ENCODE assay signal across 8 cellular contexts in genomic region chr19:18160792-18161690, GRCh38. TPM values are rescaled to one million over a fixed set of nuclear protein-coding genes. Genes with fewer than 3 reads are reported as not detected.
DNase-seq lines count a peak whose midpoint lies in the region; ATAC-seq, FAIRE-seq and TF ChIP-seq lines count a peak whose summit lies in the region.

No MANE protein-coding gene starts in this region.

- TF ChIP-seq CTCF in MM.1S (IDR thresholded peaks at IDR 0.05; ENCODE audit: low read length) (peak; percentile 14; the same call in 1 of the 2 replicates), choroid plexus epithelial cell (conservative IDR thresholded peaks at IDR 0.05; ENCODE audit: low read depth, low read length) (peak; percentile 40), HepG2 (CRISPR knock-in tag; IDR thresholded peaks at IDR 0.05) (peak; percentile 59)

- 75% methylated on average over 10 of the region's 79 CpGs for WGBS in HepG2 (ENCODE audit: low lambda C conversion rate)

- in situ Hi-C loops in HepG2 (cut with HindIII; ENCODE audit: extremely low pct_ligation_motif_present, low pct_unique_long_range_greater_than_20kb), result no loop called here

- H3K36me3 ChIP-seq in MM.1S (replicated peaks; ENCODE audit: insufficient read depth, low read length) (no peaks in the 10 kb centered on the region), HepG2 (replicated peaks in 1 of 2; ENCODE audit: control insufficient read depth in 1 of 2, insufficient read depth in 2 of 2, low read length in 2 of 2) (peaks cover 22 to 35% of the 10 kb centered on the region in 2 experiments)

- H3K4me1 ChIP-seq in MM.1S (ENCODE audit: low read length) (peaks cover 4% of the 10 kb centered on the region), HepG2 (ENCODE audit: insufficient read depth, low read length) (peaks cover 28% of the 10 kb centered on the region)

- ATAC-seq in GM21576 (IDR thresholded peaks at IDR 0.05; ENCODE audit: unreplicated experiment), result peak; percentile 72
- peak; percentile 88 for ATAC-seq in HepG2
- ATAC-seq in GM21367 (IDR thresholded peaks at IDR 0.05; ENCODE audit: unreplicated experiment), result no peak

- peak; percentile 63 for TF ChIP-seq RAD21 in HepG2 (CRISPR knock-in tag; IDR thresholded peaks at IDR 0.05)

- H3K79me2 ChIP-seq in MM.1S (ENCODE audit: low read length), result no peaks in the 10 kb centered on the region
- H3K79me2 ChIP-seq in HepG2 (ENCODE audit: insufficient read depth, low read length), result peaks cover 5% of the 10 kb centered on the region

- BruUV-seq in HepG2 (replicated peaks; lab: Mats Ljungman, UMichigan), result no TSS peak

- H3K9me2 ChIP-seq in MM.1S (replicated peaks; ENCODE audit: insufficient read depth, low read length), result no peaks in the 10 kb centered on the region

- H3K9me3 ChIP-seq in MM.1S (replicated peaks; ENCODE audit: insufficient read depth, low read length) (no peaks in the 10 kb centered on the region), HepG2 (ENCODE audit: low read length) (no peaks in the 10 kb centered on the region)

- H3F3A ChIP-seq in MM.1S (ENCODE audit: insufficient read depth, low read length), result peaks cover 5% of the 10 kb centered on the region; the same call in 1 of the 2 replicates

- no peak overlapping the region for H3K27ac ChIP-seq in MM.1S (ENCODE audit: low read length)
- no peak overlapping the region for H3K27ac ChIP-seq in HepG2 (ENCODE audit: extremely low read length, insufficient read depth, low read length)

- H4K20me1 ChIP-seq in MM.1S (ENCODE audit: insufficient read depth, low read length), result no peaks in the 10 kb centered on the region
- H4K20me1 ChIP-seq in HepG2 (ENCODE audit: insufficient read depth, low read length), result 0 out of 2 replicates have a peak, but pooled peaks cover 9% of the 10 kb centered on the region

- no peak for FAIRE-seq in HepG2 (lab: Jason Lieb, UNC)

- H3K27me3 ChIP-seq in MM.1S (replicated peaks; ENCODE audit: insufficient read depth, low read length) (no peaks in the 10 kb centered on the region), HepG2 (ENCODE audit: control insufficient read depth in 1 of 2, insufficient read depth in 2 of 2, low read length in 2 of 2) (no peaks in the 10 kb centered on the region)

- peak overlapping the region; percentile 69 for H3K4me2 ChIP-seq in MM.1S (ENCODE audit: low read depth, low read length)
- 0 out of 2 replicates have a peak overlapping the region, but pooled peaks have one; percentile 18 for H3K4me2 ChIP-seq in HepG2 (ENCODE audit: low read depth, low read length)

- DNase-seq in EL (peak; percentile 67), MM.1S (peak; percentile 70), choroid plexus epithelial cell (ENCODE audit: low read depth) (peak; percentile 53), HepG2 (ENCODE audit: low spot score) (peak; percentile 43)
- peak; percentile 76 for DNase-seq in activated CD4-positive, alpha-beta T cell treated with anti-CD3 and anti-CD28 coated beads for 1 hour
- DNase-seq in stimulated activated CD4-positive, alpha-beta T cell treated with anti-CD3 and anti-CD28 coated beads, TNF-alpha, amount 100 ng/mL, for 1 hour (ENCODE audit: low read depth in 3 of 3, low spot score in 1 of 3), result peak; percentile 47 to 86 (median 79)

- H3K4me3 ChIP-seq in MM.1S (ENCODE audit: low read length) (peak overlapping the region; percentile 40; the same call in 1 of the 2 replicates), choroid plexus epithelial cell (ENCODE audit: low read depth, low read length) (peak overlapping the region; percentile 43), HepG2 (replicated peaks in 1 of 3; ENCODE audit: insufficient read depth in 1 of 3, low read depth in 2 of 3, low read length in 3 of 3) (no peak overlapping the region; a peak in 1 of 6 replicates)

- POLR2A ChIA-PET in HepG2 (lab: Yijun Ruan, JAX), result interaction anchor here (1.2 to 1.6 kb wide), 2 partner anchors 9 to 52 kb away, joined by 3 to 6 read pairs; partner anchors contain the start of gene PIK3R2

- CTCF ChIA-PET in HepG2 (lab: Yijun Ruan, JAX; ENCODE audit: low intra/inter-chr PET ratio, low total read pairs), result interaction anchor here (0.7 to 1.5 kb wide), 3 partner anchors 8 to 91 kb away, joined by 3 to 12 read pairs (median 5); partner anchors contain the start of gene PIK3R2

- intact Hi-C loops in HepG2 (cut with micrococcal nuclease; ENCODE audit: unreplicated experiment), result no loop called here

- peak overlapping the region; percentile 61 for H3K9ac ChIP-seq in MM.1S (ENCODE audit: low read length)
- H3K9ac ChIP-seq in HepG2 (ENCODE audit: insufficient read depth, low read depth, low read length), result peak overlapping the region; percentile 49

- TF ChIP-seq EP300 in HepG2 (IDR thresholded peaks at IDR 0.05; ENCODE audit: low read depth in 2 of 2, low read length in 2 of 2) (no peak), HepG2 (CRISPR knock-in tag; IDR thresholded peaks at IDR 0.05; ENCODE audit: borderline replicate concordance) (no peak)

- H2AFZ ChIP-seq in MM.1S (ENCODE audit: low read length), result peak overlapping the region; percentile 61; the same call in 1 of the 2 replicates
- H2AFZ ChIP-seq in HepG2 (ENCODE audit: low read length), result no peak overlapping the region

- TF ChIP-seq POLR2A in HepG2 (IDR thresholded peaks at IDR 0.05; ENCODE audit: insufficient read depth in 1 of 2, low read depth in 2 of 2, low read length in 2 of 2), result 0 out of 4 replicates have a peak, but pooled peaks of 1 of the 2 experiments have one; percentile 24

RNA-seq across cellular contexts. Expression of gene PIK3R2, which starts 8.1 kb away (rescaled TPM):
- 15.8 and 25.3 TPM in 2 replicates for total RNA-seq in HepG2 (2016; rRNA removed; fragmentation: Illumina TruSeq; extraction: Trizol)
- 13.7 and 16.1 TPM in 2 replicates for total RNA-seq in HepG2 (2016; cell fraction: cytosol; rRNA removed; fragmentation: Illumina TruSeq; extraction: Trizol; ENCODE audit: low read depth)
- total RNA-seq in HepG2 (2016; cell fraction: insoluble cytoplasmic fraction; rRNA removed; fragmentation: Illumina TruSeq; extraction: Trizol), result 12.5 and 18.3 TPM in 2 replicates
- 33.3 and 40.2 TPM in 2 replicates for total RNA-seq in HepG2 (2016; cell fraction: membrane; rRNA removed; fragmentation: Illumina TruSeq; extraction: Trizol)
- total RNA-seq in HepG2 (2016; cell fraction: nucleus; rRNA removed; fragmentation: Illumina TruSeq; extraction: Trizol), result 14.5 and 18.4 TPM in 2 replicates
- polyA plus RNA-seq in HepG2 (2011; rRNA removed), result 18.6 and 27.2 TPM in 2 replicates
- polyA plus RNA-seq in HepG2 (2011; cell fraction: cytosol; rRNA removed), result 17.0 and 21.2 TPM in 2 replicates
- polyA plus RNA-seq in HepG2 (2011; cell fraction: nucleus; rRNA removed), result 35.7 and 42.1 TPM in 2 replicates
- 39.2 and 39.3 TPM in 2 replicates for polyA plus RNA-seq in HepG2 (2012)
- polyA plus RNA-seq in HepG2 (2016; cell fraction: cytosol; fragmentation: Illumina TruSeq; extraction: Trizol; ENCODE audit: low read depth), result 8.4 and 11.9 TPM in 2 replicates
- polyA plus RNA-seq in HepG2 (2016; cell fraction: insoluble cytoplasmic fraction; fragmentation: Illumina TruSeq; extraction: Trizol; ENCODE audit: low read depth), result 30.5 and 42.6 TPM in 2 replicates
- 46.8 and 48.0 TPM in 2 replicates for polyA plus RNA-seq in HepG2 (2016; cell fraction: membrane; fragmentation: Illumina TruSeq; extraction: Trizol; ENCODE audit: low read depth)
- 60.8 and 65.6 TPM in 2 replicates for polyA plus RNA-seq in HepG2 (2016; cell fraction: nucleus; fragmentation: Illumina TruSeq; extraction: Trizol; ENCODE audit: insufficient read depth, low read depth)
- polyA minus RNA-seq in HepG2 (2011; rRNA and poly(A)+ RNA removed; ENCODE audit: low replicate concordance), result 18.1 and 22.4 TPM in 2 replicates
- 12.0 and 21.3 TPM in 2 replicates for polyA minus RNA-seq in HepG2 (2011; cell fraction: cytosol; rRNA and poly(A)+ RNA removed)
- 12.7 and 19.6 TPM in 2 replicates for polyA minus RNA-seq in HepG2 (2011; cell fraction: nucleus; rRNA and poly(A)+ RNA removed)

RNA-seq across cellular contexts. Expression of gene IFI30, which starts 12.6 kb away (rescaled TPM):
- 41.2 and 79.4 TPM in 2 replicates for total RNA-seq in HepG2 (2016; rRNA removed; fragmentation: Illumina TruSeq; extraction: Trizol)
- total RNA-seq in HepG2 (2016; cell fraction: cytosol; rRNA removed; fragmentation: Illumina TruSeq; extraction: Trizol; ENCODE audit: low read depth), result 49.8 and 56.5 TPM in 2 replicates
- 39.1 and 76.9 TPM in 2 replicates for total RNA-seq in HepG2 (2016; cell fraction: insoluble cytoplasmic fraction; rRNA removed; fragmentation: Illumina TruSeq; extraction: Trizol)
- total RNA-seq in HepG2 (2016; cell fraction: membrane; rRNA removed; fragmentation: Illumina TruSeq; extraction: Trizol), result 32.9 and 35.3 TPM in 2 replicates
- 62.2 and 72.4 TPM in 2 replicates for total RNA-seq in HepG2 (2016; cell fraction: nucleus; rRNA removed; fragmentation: Illumina TruSeq; extraction: Trizol)
- 24.7 and 25.0 TPM in 2 replicates for polyA plus RNA-seq in HepG2 (2011; rRNA removed)
- polyA plus RNA-seq in HepG2 (2011; cell fraction: cytosol; rRNA removed), result 33.2 and 51.0 TPM in 2 replicates
- 13.2 and 16.2 TPM in 2 replicates for polyA plus RNA-seq in HepG2 (2011; cell fraction: nucleus; rRNA removed)
- polyA plus RNA-seq in HepG2 (2012), result 13.8 and 14.8 TPM in 2 replicates
- polyA plus RNA-seq in HepG2 (2016; cell fraction: cytosol; fragmentation: Illumina TruSeq; extraction: Trizol; ENCODE audit: low read depth), result 68.0 and 80.0 TPM in 2 replicates
- 46.2 and 52.2 TPM in 2 replicates for polyA plus RNA-seq in HepG2 (2016; cell fraction: insoluble cytoplasmic fraction; fragmentation: Illumina TruSeq; extraction: Trizol; ENCODE audit: low read depth)
- polyA plus RNA-seq in HepG2 (2016; cell fraction: membrane; fragmentation: Illumina TruSeq; extraction: Trizol; ENCODE audit: low read depth), result 28.9 and 31.1 TPM in 2 replicates
- 133 TPM in 2 replicates for polyA plus RNA-seq in HepG2 (2016; cell fraction: nucleus; fragmentation: Illumina TruSeq; extraction: Trizol; ENCODE audit: insufficient read depth, low read depth)
- 49.7 and 255 TPM in 2 replicates for polyA minus RNA-seq in HepG2 (2011; rRNA and poly(A)+ RNA removed; ENCODE audit: low replicate concordance)
- polyA minus RNA-seq in HepG2 (2011; cell fraction: cytosol; rRNA and poly(A)+ RNA removed), result 11.2 and 23.9 TPM in 2 replicates
- polyA minus RNA-seq in HepG2 (2011; cell fraction: nucleus; rRNA and poly(A)+ RNA removed), result 3.7 and 4.4 TPM in 2 replicates

RNA-seq across cellular contexts. Expression of gene MPV17L2, which starts 32.0 kb away (rescaled TPM):
- 13.0 and 16.7 TPM in 2 replicates for total RNA-seq in HepG2 (2016; rRNA removed; fragmentation: Illumina TruSeq; extraction: Trizol)
- total RNA-seq in HepG2 (2016; cell fraction: cytosol; rRNA removed; fragmentation: Illumina TruSeq; extraction: Trizol; ENCODE audit: low read depth), result 5.8 and 6.2 TPM in 2 replicates
- total RNA-seq in HepG2 (2016; cell fraction: insoluble cytoplasmic fraction; rRNA removed; fragmentation: Illumina TruSeq; extraction: Trizol), result 13.4 and 17.8 TPM in 2 replicates
- 8.3 and 11.1 TPM in 2 replicates for total RNA-seq in HepG2 (2016; cell fraction: membrane; rRNA removed; fragmentation: Illumina TruSeq; extraction: Trizol)
- 9.2 and 11.2 TPM in 2 replicates for total RNA-seq in HepG2 (2016; cell fraction: nucleus; rRNA removed; fragmentation: Illumina TruSeq; extraction: Trizol)
- polyA plus RNA-seq in HepG2 (2011; rRNA removed), result 12.4 and 13.6 TPM in 2 replicates
- 8.7 and 13.2 TPM in 2 replicates for polyA plus RNA-seq in HepG2 (2011; cell fraction: cytosol; rRNA removed)
- 5.8 and 6.4 TPM in 2 replicates for polyA plus RNA-seq in HepG2 (2011; cell fraction: nucleus; rRNA removed)
- polyA plus RNA-seq in HepG2 (2012), result 6.0 and 9.4 TPM in 2 replicates
- 7.8 and 8.4 TPM in 2 replicates for polyA plus RNA-seq in HepG2 (2016; cell fraction: cytosol; fragmentation: Illumina TruSeq; extraction: Trizol; ENCODE audit: low read depth)
- 21.7 TPM in 2 replicates for polyA plus RNA-seq in HepG2 (2016; cell fraction: insoluble cytoplasmic fraction; fragmentation: Illumina TruSeq; extraction: Trizol; ENCODE audit: low read depth)
- 9.2 and 11.9 TPM in 2 replicates for polyA plus RNA-seq in HepG2 (2016; cell fraction: membrane; fragmentation: Illumina TruSeq; extraction: Trizol; ENCODE audit: low read depth)
- 27.8 and 29.4 TPM in 2 replicates for polyA plus RNA-seq in HepG2 (2016; cell fraction: nucleus; fragmentation: Illumina TruSeq; extraction: Trizol; ENCODE audit: insufficient read depth, low read depth)
- 22.3 and 69.9 TPM in 2 replicates for polyA minus RNA-seq in HepG2 (2011; rRNA and poly(A)+ RNA removed; ENCODE audit: low replicate concordance)
- polyA minus RNA-seq in HepG2 (2011; cell fraction: cytosol; rRNA and poly(A)+ RNA removed), result 3.4 and 4.1 TPM in 2 replicates
- 2.5 and 3.7 TPM in 2 replicates for polyA minus RNA-seq in HepG2 (2011; cell fraction: nucleus; rRNA and poly(A)+ RNA removed)

RNA-seq across cellular contexts. Expression of gene RAB3A, which starts 42.8 kb away (rescaled TPM):
- 0.53 and 0.58 TPM in 2 replicates for total RNA-seq in HepG2 (2016; rRNA removed; fragmentation: Illumina TruSeq; extraction: Trizol)
- 1.5 and 2.4 TPM in 2 replicates for total RNA-seq in HepG2 (2016; cell fraction: cytosol; rRNA removed; fragmentation: Illumina TruSeq; extraction: Trizol; ENCODE audit: low read depth)
- 0.61 and 1.2 TPM in 2 replicates for total RNA-seq in HepG2 (2016; cell fraction: insoluble cytoplasmic fraction; rRNA removed; fragmentation: Illumina TruSeq; extraction: Trizol)
- total RNA-seq in HepG2 (2016; cell fraction: membrane; rRNA removed; fragmentation: Illumina TruSeq; extraction: Trizol), result 1.4 and 1.8 TPM in 2 replicates
- total RNA-seq in HepG2 (2016; cell fraction: nucleus; rRNA removed; fragmentation: Illumina TruSeq; extraction: Trizol), result 1.0 and 1.4 TPM in 2 replicates
- polyA plus RNA-seq in HepG2 (2011; rRNA removed), result 0.95 and 0.98 TPM in 2 replicates
- 1.4 TPM in 2 replicates for polyA plus RNA-seq in HepG2 (2011; cell fraction: cytosol; rRNA removed)
- 2.7 and 3.2 TPM in 2 replicates for polyA plus RNA-seq in HepG2 (2011; cell fraction: nucleus; rRNA removed)
- polyA plus RNA-seq in HepG2 (2012), result 1.8 and 2.1 TPM in 2 replicates
- polyA plus RNA-seq in HepG2 (2016; cell fraction: cytosol; fragmentation: Illumina TruSeq; extraction: Trizol; ENCODE audit: low read depth), result 0.90 and 0.94 TPM in 2 replicates
- polyA plus RNA-seq in HepG2 (2016; cell fraction: insoluble cytoplasmic fraction; fragmentation: Illumina TruSeq; extraction: Trizol; ENCODE audit: low read depth), result 1.1 and 2.1 TPM in 2 replicates
- polyA plus RNA-seq in HepG2 (2016; cell fraction: membrane; fragmentation: Illumina TruSeq; extraction: Trizol; ENCODE audit: low read depth), result 1.1 TPM in 2 replicates
- polyA plus RNA-seq in HepG2 (2016; cell fraction: nucleus; fragmentation: Illumina TruSeq; extraction: Trizol; ENCODE audit: insufficient read depth, low read depth), result 2.0 and 3.3 TPM in 2 replicates
- polyA minus RNA-seq in HepG2 (2011; rRNA and poly(A)+ RNA removed; ENCODE audit: low replicate concordance), result 4.2 and 9.4 TPM in 2 replicates
- 3.9 and 4.1 TPM in 2 replicates for polyA minus RNA-seq in HepG2 (2011; cell fraction: cytosol; rRNA and poly(A)+ RNA removed)
- polyA minus RNA-seq in HepG2 (2011; cell fraction: nucleus; rRNA and poly(A)+ RNA removed), result 0.64 and 1.2 TPM in 2 replicates

Comparison
In these comparisons a context has a peak if more than half of its experiments do, and no peak if none do; other contexts are left out.
1. H3K4me3 ChIP-seq: peak in MM.1S (single experiment) and choroid plexus epithelial cell (single experiment); none in HepG2 (0 of 3).
2. Peak in every context shown above with its lines, with median percentiles within 50 percentile points of each other: DNase-seq and CTCF ChIP-seq.